17 cellular contexts compared by ENCODE assay signal in the genomic region with DNA sequence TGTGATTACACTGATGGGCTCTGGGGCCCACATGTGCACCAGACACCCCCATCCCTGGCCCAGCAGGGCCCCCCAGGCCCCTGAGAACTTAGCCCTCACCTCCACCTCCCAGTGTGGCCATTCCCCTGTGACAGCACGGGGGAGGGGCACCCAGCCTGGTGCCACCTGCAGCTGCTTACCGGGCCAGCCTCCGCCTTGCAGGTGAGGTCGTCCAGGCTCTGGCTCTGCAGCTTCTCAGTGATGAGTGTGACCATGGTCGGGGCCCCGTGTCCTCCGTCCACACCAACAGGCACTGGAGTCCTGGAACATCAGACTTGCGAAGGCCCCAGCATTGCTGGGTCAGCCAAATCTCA.
"Had no signal": no experiment of that assay in that cellular context is flagged by ENCODE, and none has a peak within 500 bp of the region (broad histone marks: within the 10 kb centered on the region; RNA-seq: fewer than 3 reads in every experiment).

No MANE protein-coding gene starts in this region.

- H3K27ac ChIP-seq: epithelial cell of prostate, esophagus muscularis mucosa, gastrocnemius medialis, heart right ventricle, neutrophil, sigmoid colon, stomach, thoracic aorta, transverse colon had no signal

- H3K9me3 ChIP-seq: esophagus muscularis mucosa, gastrocnemius medialis, heart right ventricle, neutrophil, sigmoid colon, stomach, thoracic aorta, transverse colon had no signal

- H3K4me3 ChIP-seq: esophagus muscularis mucosa, gastrocnemius medialis, heart right ventricle, sigmoid colon, stomach, thoracic aorta, transverse colon had no signal

- ATAC-seq: effector memory CD8-positive, alpha-beta T cell; gastrocnemius medialis; left lobe of liver; naive thymus-derived CD4-positive, alpha-beta T cell had no signal

- DNase-seq: effector memory CD8-positive, alpha-beta T cell; gastrocnemius medialis; heart right ventricle; mammary epithelial cell; naive thymus-derived CD4-positive, alpha-beta T cell; nephron progenitor cell; sigmoid colon; small intestine; stimulated activated CD4-positive, alpha-beta T cell treated with anti-CD3 and anti-CD28 coated beads, Interleukin-12 subunit alpha, Interleukin-12 subunit beta, amount 100 ng/mL, for 4 hours; stimulated activated naive CD4-positive, alpha-beta T cell; stomach; transverse colon had no signal

- H3K4me1 ChIP-seq: gastrocnemius medialis, transverse colon had no signal

- H3K36me3 ChIP-seq: esophagus muscularis mucosa, gastrocnemius medialis, heart right ventricle, neutrophil, sigmoid colon, stomach, thoracic aorta, transverse colon had no signal

- FAIRE-seq: small intestine had no signal

- H3K27me3 ChIP-seq: esophagus muscularis mucosa, gastrocnemius medialis, heart right ventricle, neutrophil, sigmoid colon, stomach, transverse colon had no signal
